In genomic region chr3:51968883-51969674, GRCh38 we compare ENCODE assay signal across 12 cellular contexts. TPM values are rescaled to one million over a fixed set of nuclear protein-coding genes. Genes with fewer than 3 reads are reported as not detected.
DNase-seq lines count a peak whose midpoint lies in the region; ATAC-seq lines count a peak whose summit lies in the region.
"Had no signal": no experiment of that assay in that cellular context is flagged by ENCODE, and none has a peak within 500 bp of the region (broad histone marks: within the 10 kb centered on the region; RNA-seq: fewer than 3 reads in every experiment).

No MANE protein-coding gene starts in this region.

- peak overlapping the region; percentile 17; the same call in 1 of the 2 replicates for H3K9ac ChIP-seq in ES-I3 (ENCODE audit: low read depth, low read length)

- H3K27ac ChIP-seq in CD4-positive, CD25-positive, alpha-beta regulatory T cell (ENCODE audit: insufficient read depth, low read length, poor library complexity, severe bottlenecking) = no peak overlapping the region
- H3K27ac ChIP-seq: ovary had no signal

- H3K27me3 Mint-ChIP-seq in CD4-positive, CD25-positive, alpha-beta regulatory T cell = peaks cover 2% of the 10 kb centered on the region
- no peaks in the 10 kb centered on the region for H3K27me3 Mint-ChIP-seq in activated T-helper 2 cell treated with anti-CD3 and anti-CD28 coated beads, Interferon-gamma antibody, Interleukin-2, Interleukin-4, amounts not matched to agents 10 μg/mL and 5 μg/mL and 100 μg/mL, durations not matched to agents 14 hours and 24 hours and 36 hours (ENCODE audit: low read depth)
- H3K27me3 Mint-ChIP-seq in naive thymus-derived CD8-positive, alpha-beta T cell = no peaks in the 10 kb centered on the region

- POLR2A ChIA-PET in naive thymus-derived CD8-positive, alpha-beta T cell (lab: Charles Lee) = interaction anchor here (0.5 to 1.4 kb wide), 2 partner anchors 14 to 381 kb away, joined by 4 read pairs; partner anchors contain the start of gene ACY1

- H3K9me3 ChIP-seq in CD4-positive, CD25-positive, alpha-beta regulatory T cell (ENCODE audit: control insufficient read depth in 2 of 2, low read length in 2 of 2) = no peaks in the 10 kb centered on the region
- H3K9me3 ChIP-seq in ES-I3 (ENCODE audit: control insufficient read depth, insufficient read depth, low read length) = no peaks in the 10 kb centered on the region
- H3K9me3 ChIP-seq: ovary had no signal

- H3K4me3 Mint-ChIP-seq in CD4-positive, CD25-positive, alpha-beta regulatory T cell = peak overlapping the region; percentile 66 to 97 (median 88)
- peak overlapping the region; percentile 67 for H3K4me3 Mint-ChIP-seq in activated T-helper 2 cell treated with anti-CD3 and anti-CD28 coated beads, Interferon-gamma antibody, Interleukin-2, Interleukin-4, amounts not matched to agents 10 μg/mL and 5 μg/mL and 100 μg/mL, durations not matched to agents 14 hours and 24 hours and 36 hours (ENCODE audit: low read depth)
- H3K4me3 Mint-ChIP-seq in naive thymus-derived CD8-positive, alpha-beta T cell = peak overlapping the region; percentile 34 to 89 (median 80)

- H3K36me3 Mint-ChIP-seq in CD4-positive, CD25-positive, alpha-beta regulatory T cell = no peaks in the 10 kb centered on the region
- peaks cover 6% of the 10 kb centered on the region for H3K36me3 Mint-ChIP-seq in activated T-helper 2 cell treated with anti-CD3 and anti-CD28 coated beads, Interferon-gamma antibody, Interleukin-2, Interleukin-4, amounts not matched to agents 10 μg/mL and 5 μg/mL and 100 μg/mL, durations not matched to agents 14 hours and 24 hours and 36 hours (ENCODE audit: low read depth)
- no peaks in the 10 kb centered on the region for H3K36me3 Mint-ChIP-seq in naive thymus-derived CD8-positive, alpha-beta T cell

- H3K4me1 Mint-ChIP-seq in CD4-positive, CD25-positive, alpha-beta regulatory T cell = peaks cover 3 to 56% (median 20%) of the 10 kb centered on the region in 4 donors
- H3K4me1 Mint-ChIP-seq in activated T-helper 2 cell treated with anti-CD3 and anti-CD28 coated beads, Interferon-gamma antibody, Interleukin-2, Interleukin-4, amounts not matched to agents 10 μg/mL and 5 μg/mL and 100 μg/mL, durations not matched to agents 14 hours and 24 hours and 36 hours (ENCODE audit: low read depth) = peaks cover 6% of the 10 kb centered on the region
- peaks cover 19 to 52% (median 37%) of the 10 kb centered on the region in 4 donors for H3K4me1 Mint-ChIP-seq in naive thymus-derived CD8-positive, alpha-beta T cell

- H3K27ac Mint-ChIP-seq in CD4-positive, CD25-positive, alpha-beta regulatory T cell = peak overlapping the region; percentile 34 to 38 (median 37)
- no peak overlapping the region for H3K27ac Mint-ChIP-seq in activated T-helper 2 cell treated with anti-CD3 and anti-CD28 coated beads, Interferon-gamma antibody, Interleukin-2, Interleukin-4, amounts not matched to agents 10 μg/mL and 5 μg/mL and 100 μg/mL, durations not matched to agents 14 hours and 24 hours and 36 hours
- peak overlapping the region in 9 of 10 donors; percentile 43 to 86 (median 71) for H3K27ac Mint-ChIP-seq in naive thymus-derived CD8-positive, alpha-beta T cell

- H3K36me3 ChIP-seq in CD4-positive, CD25-positive, alpha-beta regulatory T cell (ENCODE audit: control insufficient read depth, insufficient read depth, low read length) = no peaks in the 10 kb centered on the region
- no peaks in the 10 kb centered on the region for H3K36me3 ChIP-seq in ES-I3 (ENCODE audit: insufficient read depth, low read length)
- H3K36me3 ChIP-seq: ovary had no signal

- intact Hi-C loops in activated T-helper 2 cell treated with anti-CD3 and anti-CD28 coated beads, Interferon-gamma antibody, Interleukin-2, Interleukin-4, amounts not matched to agents 10 μg/mL and 5 μg/mL and 100 μg/mL, durations not matched to agents 14 hours and 24 hours and 36 hours (cut with micrococcal nuclease) = no loop called here

- H3K4me3 ChIP-seq in CD4-positive, CD25-positive, alpha-beta regulatory T cell (ENCODE audit: low read depth, low read length) = no peak overlapping the region

- no peaks in the 10 kb centered on the region for H3K9me3 Mint-ChIP-seq in CD4-positive, CD25-positive, alpha-beta regulatory T cell
- H3K9me3 Mint-ChIP-seq in activated T-helper 2 cell treated with anti-CD3 and anti-CD28 coated beads, Interferon-gamma antibody, Interleukin-2, Interleukin-4, amounts not matched to agents 10 μg/mL and 5 μg/mL and 100 μg/mL, durations not matched to agents 14 hours and 24 hours and 36 hours = no peaks in the 10 kb centered on the region
- no peaks in the 10 kb centered on the region for H3K9me3 Mint-ChIP-seq in naive thymus-derived CD8-positive, alpha-beta T cell

- H3K27me3 ChIP-seq in CD4-positive, CD25-positive, alpha-beta regulatory T cell (ENCODE audit: control insufficient read depth, insufficient read depth, low read length) = no peaks in the 10 kb centered on the region
- H3K27me3 ChIP-seq: ovary had no signal

- no peak for DNase-seq in CD4-positive, CD25-positive, alpha-beta regulatory T cell
- no peak for DNase-seq in activated T-helper 2 cell treated with anti-CD3 and anti-CD28 coated beads, Interferon-gamma antibody, Interleukin-2, Interleukin-4, amounts not matched to agents 10 μg/mL and 5 μg/mL and 100 μg/mL, durations not matched to agents 14 hours and 24 hours and 36 hours (ENCODE audit: low spot score)
- no peak for DNase-seq in naive thymus-derived CD8-positive, alpha-beta T cell
- no peak for DNase-seq in NCI-H526 (lab: John Stamatoyannopoulos, UW)
- no peak for DNase-seq in effector CD4-positive, alpha-beta T cell
- DNase-seq: activated gamma-delta T cell; effector memory CD4-positive, alpha-beta T cell; KBM-7; NCI-H774 had no signal

- H3K4me1 ChIP-seq in CD4-positive, CD25-positive, alpha-beta regulatory T cell (ENCODE audit: control insufficient read depth, insufficient read depth, low read length, poor library complexity, severe bottlenecking) = peaks cover 32% of the 10 kb centered on the region
- H3K4me1 ChIP-seq in ES-I3 (ENCODE audit: insufficient read depth, low read length) = peaks cover 25% of the 10 kb centered on the region

- ATAC-seq in CD4-positive, CD25-positive, alpha-beta regulatory T cell (ENCODE audit: low read depth in 2 of 2) = no peak
- no peak for ATAC-seq in naive thymus-derived CD8-positive, alpha-beta T cell
- no peak for ATAC-seq in HG02852 (IDR thresholded peaks at IDR 0.05; ENCODE audit: unreplicated experiment)

RNA-seq across cellular contexts. Expression of gene PCBP4, which starts 1.8 kb away (rescaled TPM):
- total RNA-seq in CD4-positive, CD25-positive, alpha-beta regulatory T cell = 24.6 TPM
- polyA plus RNA-seq in CD4-positive, CD25-positive, alpha-beta regulatory T cell = 10 to 100 TPM in 3 of 4 donors, 1 to 10 TPM in 1; 9.6 to 19.4 (median 12.9) TPM
- total RNA-seq in activated T-helper 2 cell treated with anti-CD3 and anti-CD28 coated beads, Interferon-gamma antibody, Interleukin-2, Interleukin-4, amounts not matched to agents 10 μg/mL and 5 μg/mL and 100 μg/mL, durations not matched to agents 14 hours and 24 hours and 36 hours = 21.1 and 23.8 TPM in 2 replicates
- 1 to 10 TPM; 8.3 to 9.4 TPM for total RNA-seq in naive thymus-derived CD8-positive, alpha-beta T cell
- 10 to 100 TPM in 1 of 3 donors, 1 to 10 TPM in 2; 2.4 to 10.9 (median 5.3) TPM for polyA plus RNA-seq in naive thymus-derived CD8-positive, alpha-beta T cell

RNA-seq across cellular contexts. Expression of gene ABHD14B, which starts 4.8 kb away (rescaled TPM):
- total RNA-seq in CD4-positive, CD25-positive, alpha-beta regulatory T cell = 45.1 TPM
- polyA plus RNA-seq in CD4-positive, CD25-positive, alpha-beta regulatory T cell = 10 to 100 TPM; 60.3 to 86.1 (median 78.8) TPM
- total RNA-seq in activated T-helper 2 cell treated with anti-CD3 and anti-CD28 coated beads, Interferon-gamma antibody, Interleukin-2, Interleukin-4, amounts not matched to agents 10 μg/mL and 5 μg/mL and 100 μg/mL, durations not matched to agents 14 hours and 24 hours and 36 hours = 49.2 and 51.6 TPM in 2 replicates
- total RNA-seq in naive thymus-derived CD8-positive, alpha-beta T cell = 10 to 100 TPM; 56.4 to 60.4 TPM
- polyA plus RNA-seq in naive thymus-derived CD8-positive, alpha-beta T cell = 10 to 100 TPM; 69.3 to 84.6 (median 73.2) TPM

RNA-seq across cellular contexts. Expression of gene ABHD14A, which starts 5.8 kb away (rescaled TPM):
- 12.7 TPM for total RNA-seq in CD4-positive, CD25-positive, alpha-beta regulatory T cell
- polyA plus RNA-seq in CD4-positive, CD25-positive, alpha-beta regulatory T cell = 100 to 1,000 TPM in 2 of 4 donors, 10 to 100 TPM in 2; 91.0 to 137 (median 105) TPM
- 13.5 and 15.9 TPM in 2 replicates for total RNA-seq in activated T-helper 2 cell treated with anti-CD3 and anti-CD28 coated beads, Interferon-gamma antibody, Interleukin-2, Interleukin-4, amounts not matched to agents 10 μg/mL and 5 μg/mL and 100 μg/mL, durations not matched to agents 14 hours and 24 hours and 36 hours
- 10 to 100 TPM; 17.7 to 22.1 TPM for total RNA-seq in naive thymus-derived CD8-positive, alpha-beta T cell
- polyA plus RNA-seq in naive thymus-derived CD8-positive, alpha-beta T cell = 100 to 1,000 TPM in 1 of 3 donors, 10 to 100 TPM in 2; 94.6 to 100 (median 94.9) TPM

RNA-seq across cellular contexts. Expression of gene GPR62, which starts 13.9 kb away (rescaled TPM):
- not detected for total RNA-seq in CD4-positive, CD25-positive, alpha-beta regulatory T cell
- under 1 TPM in 1 of 4 donors, not detected in 3; 0.22 TPM for polyA plus RNA-seq in CD4-positive, CD25-positive, alpha-beta regulatory T cell
- total RNA-seq in activated T-helper 2 cell treated with anti-CD3 and anti-CD28 coated beads, Interferon-gamma antibody, Interleukin-2, Interleukin-4, amounts not matched to agents 10 μg/mL and 5 μg/mL and 100 μg/mL, durations not matched to agents 14 hours and 24 hours and 36 hours = not detected in 2 replicates
- not detected for total RNA-seq in naive thymus-derived CD8-positive, alpha-beta T cell
- polyA plus RNA-seq in naive thymus-derived CD8-positive, alpha-beta T cell = not detected

RNA-seq across cellular contexts. Expression of gene ACY1, which starts 14.3 kb away (rescaled TPM):
- 6.7 TPM for total RNA-seq in CD4-positive, CD25-positive, alpha-beta regulatory T cell
- 10 to 100 TPM in 3 of 4 donors, 1 to 10 TPM in 1; 6.4 to 14.7 (median 11.3) TPM for polyA plus RNA-seq in CD4-positive, CD25-positive, alpha-beta regulatory T cell
- total RNA-seq in activated T-helper 2 cell treated with anti-CD3 and anti-CD28 coated beads, Interferon-gamma antibody, Interleukin-2, Interleukin-4, amounts not matched to agents 10 μg/mL and 5 μg/mL and 100 μg/mL, durations not matched to agents 14 hours and 24 hours and 36 hours = 62.8 and 64.6 TPM in 2 replicates
- 10 to 100 TPM; 14.1 to 15.8 TPM for total RNA-seq in naive thymus-derived CD8-positive, alpha-beta T cell
- 10 to 100 TPM; 18.5 to 28.5 (median 18.6) TPM for polyA plus RNA-seq in naive thymus-derived CD8-positive, alpha-beta T cell
